Comparison of ENCODE assay signal across 9 cellular contexts in the genomic region with DNA sequence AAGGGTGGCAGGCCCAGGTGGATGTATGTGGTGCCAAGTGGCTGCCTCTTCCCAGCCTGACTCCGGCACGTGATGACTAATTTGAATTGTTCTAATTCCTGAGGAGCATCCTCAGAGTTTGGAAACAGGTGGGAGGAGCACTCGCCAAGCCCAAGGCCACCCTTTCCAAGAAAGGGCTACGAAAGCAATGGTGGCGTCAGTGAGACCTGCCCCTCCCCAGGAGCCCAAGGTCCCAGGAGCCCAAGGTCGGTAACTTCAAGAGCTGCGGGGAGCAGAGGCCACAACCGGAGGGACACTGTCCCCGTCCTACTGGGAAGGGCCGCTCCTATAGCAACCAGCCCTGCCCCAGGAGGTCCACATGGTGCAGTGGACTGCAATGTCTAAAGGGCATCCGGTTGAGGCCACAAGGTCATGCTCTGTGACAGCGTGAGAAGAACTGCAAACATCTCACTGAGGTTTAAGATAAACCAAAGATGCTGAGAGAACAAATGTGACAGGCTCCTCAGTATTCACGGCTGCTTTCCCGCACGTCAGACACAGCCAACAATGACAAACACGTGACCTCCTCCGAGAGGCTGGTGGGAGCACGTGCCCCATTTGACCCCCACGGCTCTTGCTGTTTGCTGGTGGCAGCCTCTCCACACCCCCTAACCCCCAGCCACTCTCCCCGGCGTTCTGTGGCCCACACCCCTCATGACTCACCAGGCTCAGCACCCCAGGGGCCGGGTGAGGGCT.
A peak's percentile ranks its signal among the peaks of the same experiment; 100 is the strongest.
DNase-seq lines count a peak whose midpoint lies in the region; ATAC-seq and TF ChIP-seq lines count a peak whose summit lies in the region.
"Had no signal": no experiment of that assay in that cellular context is flagged by ENCODE, and none has a peak within 500 bp of the region (broad histone marks: within the 10 kb centered on the region; RNA-seq: fewer than 3 reads in every experiment).

No MANE protein-coding gene starts in this region.

- H3K79me2 ChIP-seq in MM.1S (ENCODE audit: low read length), result no peaks in the 10 kb centered on the region

- H3K4me2 ChIP-seq in MM.1S (ENCODE audit: low read depth, low read length), result no peak overlapping the region

- TF ChIP-seq EP300 in Ishikawa (IDR thresholded peaks at IDR 0.05; ENCODE audit: borderline replicate concordance), result no peak

- no peak for ATAC-seq in stimulated activated naive CD8-positive, alpha-beta T cell treated with anti-CD3 and anti-CD28 coated beads, Interleukin-15, amount 100 ng/mL, for 72 hours
- no peak for ATAC-seq in lower lobe of right lung

- no peaks in the 10 kb centered on the region for H3K9me2 ChIP-seq in MM.1S (replicated peaks; ENCODE audit: insufficient read depth, low read length)

- no peaks in the 10 kb centered on the region for H3K27me3 Mint-ChIP-seq in stimulated activated naive CD8-positive, alpha-beta T cell treated with anti-CD3 and anti-CD28 coated beads, Interleukin-15, amount 100 ng/mL, for 72 hours

- H2AFZ ChIP-seq in MM.1S (ENCODE audit: low read length), result no peak overlapping the region

- peak overlapping the region in 1 of 2 donors; percentile 86 for H3K27ac Mint-ChIP-seq in stimulated activated naive CD8-positive, alpha-beta T cell treated with anti-CD3 and anti-CD28 coated beads, Interleukin-15, amount 100 ng/mL, for 72 hours

- H3K4me1 ChIP-seq in subcutaneous abdominal adipose tissue (ENCODE audit: control insufficient read depth in 5 of 5, insufficient read depth in 5 of 5, low read length in 5 of 5) (peaks cover 14 to 70% (median 54%) of the 10 kb centered on the region in 5 donors), lower lobe of right lung (peaks cover 68% of the 10 kb centered on the region), MM.1S (ENCODE audit: low read length) (no peaks in the 10 kb centered on the region)

- H4K20me1 ChIP-seq in MM.1S (ENCODE audit: insufficient read depth, low read length), result no peaks in the 10 kb centered on the region

- no peaks in the 10 kb centered on the region for H3K27me3 ChIP-seq in subcutaneous abdominal adipose tissue (ENCODE audit: control insufficient read depth in 5 of 5, insufficient read depth in 4 of 5, low read length in 5 of 5)
- no peaks in the 10 kb centered on the region for H3K27me3 ChIP-seq in lower lobe of right lung (ENCODE audit: low read depth)
- H3K27me3 ChIP-seq in MM.1S (replicated peaks; ENCODE audit: insufficient read depth, low read length), result no peaks in the 10 kb centered on the region

- no peaks in the 10 kb centered on the region for H3K9me3 Mint-ChIP-seq in stimulated activated naive CD8-positive, alpha-beta T cell treated with anti-CD3 and anti-CD28 coated beads, Interleukin-15, amount 100 ng/mL, for 72 hours

- DNase-seq in cardiac fibroblast (ENCODE audit: low read depth in 2 of 2) (peak; percentile 43 to 82), kidney tubule cell (ENCODE audit: low spot score) (peak; percentile 61), dedifferentiated amniotic fluid mesenchymal stem cell (ENCODE audit: extremely low spot score) (no peak), lower lobe of right lung (no peak), MM.1S (no peak)
- DNase-seq in stimulated activated naive CD8-positive, alpha-beta T cell treated with anti-CD3 and anti-CD28 coated beads, Interleukin-15, amount 100 ng/mL, for 72 hours, result no peak
- DNase-seq: activated CD4-positive, alpha-beta T cell treated with anti-CD3 and anti-CD28 coated beads, Interleukin-2, amount 50 U/mL, for 48 hours had no signal

- peaks cover 77% of the 10 kb centered on the region for H3K4me1 Mint-ChIP-seq in stimulated activated naive CD8-positive, alpha-beta T cell treated with anti-CD3 and anti-CD28 coated beads, Interleukin-15, amount 100 ng/mL, for 72 hours

- TF ChIP-seq CTCF in cardiac fibroblast (IDR thresholded peaks at IDR 0.05; ENCODE audit: low read depth, low read length) (no peak), lower lobe of right lung (IDR thresholded peaks at IDR 0.05) (no peak), MM.1S (IDR thresholded peaks at IDR 0.05; ENCODE audit: low read length) (no peak)

- H3K4me3 Mint-ChIP-seq in stimulated activated naive CD8-positive, alpha-beta T cell treated with anti-CD3 and anti-CD28 coated beads, Interleukin-15, amount 100 ng/mL, for 72 hours, result no peak overlapping the region

- H3K4me3 ChIP-seq in cardiac fibroblast (replicated peaks in 1 of 2; ENCODE audit: low read depth in 2 of 2, low read length in 2 of 2) (no peak overlapping the region), subcutaneous abdominal adipose tissue (ENCODE audit: low read depth in 1 of 5, low read length in 5 of 5) (no peak overlapping the region), lower lobe of right lung (no peak overlapping the region), MM.1S (ENCODE audit: low read length) (no peak overlapping the region)

- no peaks in the 10 kb centered on the region for H3F3A ChIP-seq in MM.1S (ENCODE audit: insufficient read depth, low read length)

- intact Hi-C loops in lower lobe of right lung (cut with DNase I), result no loop called here

- H3K27ac ChIP-seq in subcutaneous abdominal adipose tissue (ENCODE audit: low read depth, low read length) (peak overlapping the region; percentile 5), lower lobe of right lung (no peak overlapping the region), MM.1S (ENCODE audit: low read length) (no peak overlapping the region)

- H3K9me3 ChIP-seq in subcutaneous abdominal adipose tissue (ENCODE audit: control insufficient read depth in 5 of 5, low read length in 5 of 5) (no peaks in the 10 kb centered on the region), lower lobe of right lung (no peaks in the 10 kb centered on the region), MM.1S (replicated peaks; ENCODE audit: insufficient read depth, low read length) (no peaks in the 10 kb centered on the region)

- H3K9ac ChIP-seq in subcutaneous abdominal adipose tissue (ENCODE audit: low read length in 5 of 5) (peak overlapping the region in 1 of 5 donors; percentile 27), MM.1S (ENCODE audit: low read length) (no peak overlapping the region)

- peaks cover 0 to 4% (median 0%) of the 10 kb centered on the region in 5 donors for H3K36me3 ChIP-seq in subcutaneous abdominal adipose tissue (ENCODE audit: control insufficient read depth in 5 of 5, insufficient read depth in 5 of 5, low read length in 5 of 5)
- no peaks in the 10 kb centered on the region for H3K36me3 ChIP-seq in lower lobe of right lung
- H3K36me3 ChIP-seq in MM.1S (replicated peaks; ENCODE audit: insufficient read depth, low read length), result no peaks in the 10 kb centered on the region

- TF ChIP-seq RAD21 in Ishikawa (IDR thresholded peaks at IDR 0.05; ENCODE audit: low read depth), result no peak

TF ChIP-seq in Ishikawa, 13 proteins besides CTCF, POLR2A, EP300 and RAD21:
- TF ChIP-seq ZBTB7A (IDR thresholded peaks at IDR 0.05; ENCODE audit: low read depth), result no peak
- no peak for TF ChIP-seq TAF1 (IDR thresholded peaks at IDR 0.05; ENCODE audit: low read depth)
- TF ChIP-seq TEAD4 (IDR thresholded peaks at IDR 0.05), result peak; percentile 66
- TF ChIP-seq, protein P1, sequence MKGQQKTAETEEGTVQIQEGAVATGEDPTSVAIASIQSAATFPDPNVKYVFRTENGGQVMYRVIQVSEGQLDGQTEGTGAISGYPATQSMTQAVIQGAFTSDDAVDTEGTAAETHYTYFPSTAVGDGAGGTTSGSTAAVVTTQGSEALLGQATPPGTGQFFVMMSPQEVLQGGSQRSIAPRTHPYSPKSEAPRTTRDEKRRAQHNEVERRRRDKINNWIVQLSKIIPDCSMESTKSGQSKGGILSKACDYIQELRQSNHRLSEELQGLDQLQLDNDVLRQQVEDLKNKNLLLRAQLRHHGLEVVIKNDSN (IDR thresholded peaks at IDR 0.05), result peak; percentile 38; the same call in 1 of the 2 replicates
- TF ChIP-seq CEBPB (IDR thresholded peaks at IDR 0.05), result no peak
- no peak for TF ChIP-seq CREB1 (IDR thresholded peaks at IDR 0.05; ENCODE audit: low read depth)

Comparison
In these comparisons a context has a peak if more than half of its experiments do, and no peak if none do; other contexts are left out.
1. DNase-seq: peak in cardiac fibroblast (2 of 2) and kidney tubule cell (single experiment); none in dedifferentiated amniotic fluid mesenchymal stem cell (single experiment), stimulated activated naive CD8-positive, alpha-beta T cell treated with anti-CD3 and anti-CD28 coated beads, Interleukin-15, amount 100 ng/mL, for 72 hours (0 of 2), lower lobe of right lung (single experiment) and MM.1S (single experiment).